Comparison of ENCODE assay signal across 19 cellular contexts in the genomic region with DNA sequence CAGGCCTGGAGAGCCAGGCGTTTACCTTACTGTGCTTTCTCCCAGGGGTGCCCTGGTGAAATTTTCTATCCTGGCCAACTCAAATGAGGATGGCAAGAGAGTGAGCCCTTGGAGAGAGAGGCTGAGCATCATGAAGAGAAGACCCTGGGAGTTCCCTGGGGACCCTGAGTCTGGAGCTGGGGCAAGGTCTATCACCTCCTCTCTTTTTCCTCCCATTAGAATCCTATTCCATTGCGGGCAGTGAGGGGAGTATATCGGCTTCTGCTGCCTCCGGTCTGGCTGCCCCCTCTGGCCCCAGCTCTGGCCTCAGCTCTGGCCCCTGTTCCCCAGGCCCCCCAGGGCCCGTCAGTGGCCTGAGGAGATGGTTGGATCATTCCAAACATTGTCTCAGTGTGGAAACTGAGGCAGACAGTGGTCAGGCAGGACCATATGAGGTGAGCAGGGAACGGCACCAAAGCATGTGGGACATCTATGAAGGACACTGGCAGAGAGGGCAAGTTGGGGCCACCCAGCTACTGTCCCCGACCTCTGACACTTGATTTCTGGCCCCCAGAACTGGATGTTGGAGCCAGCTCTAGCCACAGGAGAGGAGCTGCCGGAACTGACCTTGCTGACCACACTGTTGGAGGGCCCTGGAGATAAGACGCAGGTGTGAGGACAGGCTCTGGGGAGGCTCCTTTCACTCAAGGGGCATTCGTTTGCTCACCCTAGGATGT. TPM values are rescaled to one million over a fixed set of nuclear protein-coding genes. Genes with fewer than 3 reads are reported as not detected.
DNase-seq lines count a peak whose midpoint lies in the region; ATAC-seq and TF ChIP-seq lines count a peak whose summit lies in the region.
"Had no signal": no experiment of that assay in that cellular context is flagged by ENCODE, and none has a peak within 500 bp of the region (broad histone marks: within the 10 kb centered on the region; RNA-seq: fewer than 3 reads in every experiment).

No MANE protein-coding gene starts in this region.

- H3K9ac ChIP-seq in BLaER1 = peak overlapping the region; percentile 70

- H3K36me3 ChIP-seq in BLaER1 = peaks cover 17% of the 10 kb centered on the region; the same call in 1 of the 2 replicates

- DNase-seq in GM13976 (ENCODE audit: low spot score) (peak; percentile 23), naive B cell (no peak), left colon (no peak), NCI-H748 (lab: John Stamatoyannopoulos, UW; ENCODE audit: unreplicated experiment) (no peak)
- DNase-seq: activated CD8-positive, alpha-beta memory T cell treated with anti-CD3 and anti-CD28 coated beads, Interleukin-2, amount 50 U/mL, for 48 hours; BE2C; DND-41; effector memory CD4-positive, alpha-beta T cell; left ventricle myocardium superior; NK-92 treated with Interleukin-12 subunit alpha and Interleukin-12 subunit beta, amount 100 ng/mL, for 24 hours; retina; stimulated activated CD4-positive, alpha-beta T cell treated with anti-CD3 and anti-CD28 coated beads, Interleukin-1b, Interleukin-23, amount 100 ng/mL, for 48 hours; T-helper 17 cell had no signal

- H3K4me3 Mint-ChIP-seq in activated T-helper 17 cell treated with anti-CD3 and anti-CD28 coated beads, Interleukin-2, amount 50 U/mL, for 72 hours = peak overlapping the region; percentile 60
- peak overlapping the region in 7 of 8 donors; percentile 8 to 79 (median 51) for H3K4me3 Mint-ChIP-seq in naive B cell

- in situ Hi-C loops in GM13976 (cut with MboI; ENCODE audit: low sequenced_read_pairs, unreplicated experiment) = no loop called here

- peak overlapping the region; percentile 94 for H3K27ac ChIP-seq in BLaER1

- intact Hi-C loops in left colon (cut with DNase I, micrococcal nuclease) = no loop called here

- peaks cover 4% of the 10 kb centered on the region; the same call in 1 of the 2 replicates for H3K9me3 ChIP-seq in BLaER1
- H3K9me3 ChIP-seq: BE2C had no signal

- H3K4me1 Mint-ChIP-seq in activated T-helper 17 cell treated with anti-CD3 and anti-CD28 coated beads, Interleukin-2, amount 50 U/mL, for 72 hours = no peaks in the 10 kb centered on the region
- peaks cover 30 to 51% (median 45%) of the 10 kb centered on the region in 3 donors for H3K4me1 Mint-ChIP-seq in naive B cell

- peak overlapping the region; percentile 94 for H3K4me2 ChIP-seq in BLaER1

- no peaks in the 10 kb centered on the region for H4K20me1 ChIP-seq in BLaER1

- peaks cover 26% of the 10 kb centered on the region for H3K27me3 Mint-ChIP-seq in activated T-helper 17 cell treated with anti-CD3 and anti-CD28 coated beads, Interleukin-2, amount 50 U/mL, for 72 hours
- H3K27me3 Mint-ChIP-seq in naive B cell = peaks cover 40 to 82% (median 64%) of the 10 kb centered on the region in 3 donors

- H3K4me1 ChIP-seq in BLaER1 = peaks cover 71% of the 10 kb centered on the region

- no peaks in the 10 kb centered on the region for H3K9me3 Mint-ChIP-seq in activated T-helper 17 cell treated with anti-CD3 and anti-CD28 coated beads, Interleukin-2, amount 50 U/mL, for 72 hours
- H3K9me3 Mint-ChIP-seq in naive B cell = no peaks in the 10 kb centered on the region
- H3K9me3 Mint-ChIP-seq: activated naive CD4-positive, alpha-beta T cell treated with anti-CD3 and anti-CD28 coated beads, Interleukin-2, amount 50 U/mL, for 72 hours had no signal

- ATAC-seq in activated T-helper 17 cell treated with anti-CD3 and anti-CD28 coated beads, Interleukin-2, amount 50 U/mL, for 72 hours (replicated peaks) = no peak
- ATAC-seq in naive B cell (ENCODE audit: low read depth in 2 of 2) (no peak), left colon (no peak), GM18909 (IDR thresholded peaks at IDR 0.05; ENCODE audit: poor library complexity, unreplicated experiment) (no peak), HG02840 (IDR thresholded peaks at IDR 0.05; ENCODE audit: low FRiP score, unreplicated experiment) (no peak)
- ATAC-seq: activated naive CD4-positive, alpha-beta T cell treated with anti-CD3 and anti-CD28 coated beads, Interleukin-2, amount 50 U/mL, for 72 hours; left ventricle myocardium superior; T-helper 17 cell had no signal

- no peaks in the 10 kb centered on the region for H3K36me3 Mint-ChIP-seq in activated T-helper 17 cell treated with anti-CD3 and anti-CD28 coated beads, Interleukin-2, amount 50 U/mL, for 72 hours (ENCODE audit: low read depth)
- no peaks in the 10 kb centered on the region for H3K36me3 Mint-ChIP-seq in naive B cell
- H3K36me3 Mint-ChIP-seq: activated naive CD4-positive, alpha-beta T cell treated with anti-CD3 and anti-CD28 coated beads, Interleukin-2, amount 50 U/mL, for 72 hours had no signal

- peak overlapping the region; percentile 72; the same call in 1 of the 2 replicates for H3K4me3 ChIP-seq in BLaER1

- TF ChIP-seq CTCF in GM13976 (IDR thresholded peaks at IDR 0.05; ENCODE audit: borderline replicate concordance, control extremely low read depth, extremely low read depth, insufficient read depth, missing control alignments) = no peak

- peaks cover 47% of the 10 kb centered on the region for H3K27me3 ChIP-seq in BLaER1
- H3K27me3 ChIP-seq: BE2C had no signal

- no peak overlapping the region for H3K27ac Mint-ChIP-seq in activated T-helper 17 cell treated with anti-CD3 and anti-CD28 coated beads, Interleukin-2, amount 50 U/mL, for 72 hours
- no peak overlapping the region for H3K27ac Mint-ChIP-seq in naive B cell
- H3K27ac Mint-ChIP-seq: activated naive CD4-positive, alpha-beta T cell treated with anti-CD3 and anti-CD28 coated beads, Interleukin-2, amount 50 U/mL, for 72 hours; T-helper 17 cell had no signal

RNA-seq across cellular contexts. Expression of a gene that starts 1.6 kb away (rescaled TPM):
- total RNA-seq in activated T-helper 17 cell treated with anti-CD3 and anti-CD28 coated beads, Interleukin-2, amount 50 U/mL, for 72 hours = 1 to 10 TPM; 1.5 to 1.6 TPM
- polyA plus RNA-seq in naive B cell (ENCODE audit: low read depth in 6 of 6) = not detected
- total RNA-seq in left colon = 10 to 100 TPM in 1 of 2 donors, 1 to 10 TPM in 1; 3.1 to 14.9 TPM

RNA-seq across cellular contexts. Expression of a gene that starts 8.2 kb away (rescaled TPM):
- 10 to 100 TPM; 16.7 to 19.5 TPM for total RNA-seq in activated T-helper 17 cell treated with anti-CD3 and anti-CD28 coated beads, Interleukin-2, amount 50 U/mL, for 72 hours
- polyA plus RNA-seq in naive B cell (ENCODE audit: low read depth in 6 of 6) = under 1 TPM in 5 of 6 donors, not detected in 1; 0.16 to 0.53 (median 0.29) TPM
- total RNA-seq in left colon = 10 to 100 TPM in 1 of 2 donors, 1 to 10 TPM in 1; 3.7 to 10.2 TPM

RNA-seq across cellular contexts. Expression of a gene that starts 20.1 kb away (rescaled TPM):
- 1 to 10 TPM; 1.5 to 3.7 TPM for total RNA-seq in activated T-helper 17 cell treated with anti-CD3 and anti-CD28 coated beads, Interleukin-2, amount 50 U/mL, for 72 hours
- polyA plus RNA-seq in naive B cell (ENCODE audit: low read depth in 6 of 6) = not detected
- under 1 TPM; 0.34 to 0.98 TPM for total RNA-seq in left colon
- total RNA-seq: bronchial epithelial cell, T-helper 17 cell had no signal

RNA-seq across cellular contexts. Expression of a gene that starts 21.9 kb away (rescaled TPM):
- 10 to 100 TPM; 16.0 to 23.0 TPM for total RNA-seq in activated T-helper 17 cell treated with anti-CD3 and anti-CD28 coated beads, Interleukin-2, amount 50 U/mL, for 72 hours
- 10 to 100 TPM; 15.8 to 42.0 (median 19.1) TPM for polyA plus RNA-seq in naive B cell (ENCODE audit: low read depth in 6 of 6)
- total RNA-seq in left colon = 10 to 100 TPM; 63.5 to 67.9 TPM
